Comparison of ENCODE assay signal across 8 cellular contexts in genomic region chr12:56628671-56629458, GRCh38. TPM values are rescaled to one million over a fixed set of nuclear protein-coding genes. Genes with fewer than 3 reads are reported as not detected.
DNase-seq lines count a peak whose midpoint lies in the region; ATAC-seq and TF ChIP-seq lines count a peak whose summit lies in the region.

No MANE protein-coding gene starts in this region.

- in situ Hi-C loops in Caki2 (cut with HindIII; ENCODE audit: low pct_unique_long_range_greater_than_20kb, low sequenced_read_pairs) (loop anchor here (5.0 kb wide), 1 partner anchor 107 kb away; the partner anchor contains the start of gene RBMS2), SK-MEL-5 (cut with HindIII; ENCODE audit: low pct_unique_long_range_greater_than_20kb, low sequenced_read_pairs) (no loop called here)

- H3K4me3 Mint-ChIP-seq in activated naive CD8-positive, alpha-beta T cell treated with anti-CD3 and anti-CD28 coated beads for 36 hours, result peak overlapping the region; percentile 98

- no peaks in the 10 kb centered on the region for H3K36me3 ChIP-seq in aorta (ENCODE audit: control insufficient read depth in 1 of 2, insufficient read depth in 2 of 2, low read length in 1 of 2)

- no peaks in the 10 kb centered on the region for H3K9me3 Mint-ChIP-seq in activated naive CD8-positive, alpha-beta T cell treated with anti-CD3 and anti-CD28 coated beads for 36 hours

- H3K4me3 ChIP-seq in aorta (ENCODE audit: low read length in 2 of 2), result peak overlapping the region; percentile 84 to 97

- no peaks in the 10 kb centered on the region for H3K27me3 ChIP-seq in aorta (ENCODE audit: control insufficient read depth in 1 of 2, insufficient read depth in 2 of 2, low read length in 1 of 2)

- DNase-seq in Caki2 (ENCODE audit: low read depth) (peak; percentile 47), SK-MEL-5 (ENCODE audit: low read depth, low spot score) (peak; percentile 62), head of caudate nucleus (peak; percentile 35 to 88 (median 69)), omental fat pad (ENCODE audit: low spot score) (peak; percentile 62), aorta (peak; percentile 79 to 86)
- peak; percentile 69 for DNase-seq in activated naive CD8-positive, alpha-beta T cell treated with anti-CD3 and anti-CD28 coated beads for 36 hours

- ATAC-seq in HG02759 (IDR thresholded peaks at IDR 0.05; ENCODE audit: unreplicated experiment), result peak; percentile 26
- no peak for ATAC-seq in omental fat pad (ENCODE audit: low FRiP score)
- peak; percentile 60 for ATAC-seq in aorta (ENCODE audit: low FRiP score)
- ATAC-seq in GM21786 (IDR thresholded peaks at IDR 0.05; ENCODE audit: unreplicated experiment), result no peak

- peaks cover 78% of the 10 kb centered on the region for H3K4me1 Mint-ChIP-seq in activated naive CD8-positive, alpha-beta T cell treated with anti-CD3 and anti-CD28 coated beads for 36 hours

- H3K27ac ChIP-seq in aorta (ENCODE audit: low read depth in 1 of 2, low read length in 2 of 2), result peak overlapping the region; percentile 3 to 37

- peaks cover 21% of the 10 kb centered on the region for H3K36me3 Mint-ChIP-seq in activated naive CD8-positive, alpha-beta T cell treated with anti-CD3 and anti-CD28 coated beads for 36 hours

- 0 to 1% methylated on average over 18 of the region's 18 CpGs for WGBS in aorta, 2 donors

- H3K27me3 Mint-ChIP-seq in activated naive CD8-positive, alpha-beta T cell treated with anti-CD3 and anti-CD28 coated beads for 36 hours, result no peaks in the 10 kb centered on the region

- no peaks in the 10 kb centered on the region for H3K9me3 ChIP-seq in aorta (ENCODE audit: control insufficient read depth, low read length)

- TF ChIP-seq CTCF in omental fat pad (IDR thresholded peaks at IDR 0.05), result no peak

- peak overlapping the region; percentile 82 for H3K27ac Mint-ChIP-seq in activated naive CD8-positive, alpha-beta T cell treated with anti-CD3 and anti-CD28 coated beads for 36 hours

- H3K4me1 ChIP-seq in aorta (ENCODE audit: control insufficient read depth in 1 of 2, insufficient read depth in 2 of 2, low read length in 2 of 2), result peaks cover 0 to 4% of the 10 kb centered on the region in 2 donors

- intact Hi-C loops in head of caudate nucleus (cut with DNase I) (no loop called here), aorta (cut with DNase I) (no loop called here)

RNA-seq across cellular contexts. Expression of gene BAZ2A, which starts 1.3 kb away (rescaled TPM):
- 5.0 and 7.2 TPM in 2 replicates for total RNA-seq in Caki2 (2014; rRNA removed; shearing (Covaris generic); ENCODE audit: low replicate concordance)
- total RNA-seq in SK-MEL-5 (2014; rRNA removed; shearing (Covaris generic)), result 15.4 and 27.9 TPM in 2 replicates
- 73.0 and 93.1 TPM in 2 replicates for polyA plus RNA-seq in SK-MEL-5 (2015; cell fraction: cytosol; rRNA removed)
- 87.8 and 116 TPM in 2 replicates for polyA plus RNA-seq in SK-MEL-5 (2015; cell fraction: nucleus; rRNA removed)
- 10 to 100 TPM; 65.4 to 65.8 TPM for total RNA-seq in activated naive CD8-positive, alpha-beta T cell treated with anti-CD3 and anti-CD28 coated beads for 36 hours
- total RNA-seq in omental fat pad (100 to 1,000 TPM in 1 of 4 donors, 10 to 100 TPM in 3; 43.1 to 124 (median 74.1) TPM), aorta (100 to 1,000 TPM in 1 of 2 donors, 10 to 100 TPM in 1; 89.3 to 130 TPM)
- polyA plus RNA-seq in aorta, result 10 to 100 TPM; 15.2 to 35.2 TPM

RNA-seq across cellular contexts. Expression of gene ATP5F1B, which starts 16.9 kb away (rescaled TPM):
- 164 and 175 TPM in 2 replicates for total RNA-seq in Caki2 (2014; rRNA removed; shearing (Covaris generic); ENCODE audit: low replicate concordance)
- 1,074 and 1,136 TPM in 2 replicates for total RNA-seq in SK-MEL-5 (2014; rRNA removed; shearing (Covaris generic))
- 1,556 and 1,657 TPM in 2 replicates for polyA plus RNA-seq in SK-MEL-5 (2015; cell fraction: cytosol; rRNA removed)
- polyA plus RNA-seq in SK-MEL-5 (2015; cell fraction: nucleus; rRNA removed), result 1,060 and 1,083 TPM in 2 replicates
- total RNA-seq in activated naive CD8-positive, alpha-beta T cell treated with anti-CD3 and anti-CD28 coated beads for 36 hours, result 1,000 to 10,000 TPM in 1 of 2 experiments, 100 to 1,000 TPM in 1; 996 to 1,010 TPM
- total RNA-seq in omental fat pad (100 to 1,000 TPM; 368 to 495 (median 458) TPM), aorta (100 to 1,000 TPM; 216 to 262 TPM)
- polyA plus RNA-seq in aorta, result 100 to 1,000 TPM; 289 to 327 TPM

RNA-seq across cellular contexts. Expression of gene PTGES3, which starts 59.2 kb away (rescaled TPM):
- total RNA-seq in Caki2 (2014; rRNA removed; shearing (Covaris generic); ENCODE audit: low replicate concordance), result 117 and 129 TPM in 2 replicates
- total RNA-seq in SK-MEL-5 (2014; rRNA removed; shearing (Covaris generic)), result 89.1 and 98.9 TPM in 2 replicates
- polyA plus RNA-seq in SK-MEL-5 (2015; cell fraction: cytosol; rRNA removed), result 203 and 262 TPM in 2 replicates
- 72.0 and 83.4 TPM in 2 replicates for polyA plus RNA-seq in SK-MEL-5 (2015; cell fraction: nucleus; rRNA removed)
- 100 to 1,000 TPM; 402 to 403 TPM for total RNA-seq in activated naive CD8-positive, alpha-beta T cell treated with anti-CD3 and anti-CD28 coated beads for 36 hours
- 100 to 1,000 TPM in 1 of 4 donors, 10 to 100 TPM in 3; 80.7 to 103 (median 84.6) TPM for total RNA-seq in omental fat pad
- total RNA-seq in aorta, result 100 to 1,000 TPM; 148 to 153 TPM
- polyA plus RNA-seq in aorta, result 100 to 1,000 TPM; 142 to 221 TPM

Comparison
In these comparisons a context has a peak if more than half of its experiments do, and no peak if none do; other contexts are left out.
1. ATAC-seq: peak in HG02759 (single experiment) and aorta (single experiment); none in omental fat pad (single experiment) and GM21786 (single experiment).
2. Peak in every context shown above with its lines, with median percentiles within 50 percentile points of each other: DNase-seq.